In the genomic region with DNA sequence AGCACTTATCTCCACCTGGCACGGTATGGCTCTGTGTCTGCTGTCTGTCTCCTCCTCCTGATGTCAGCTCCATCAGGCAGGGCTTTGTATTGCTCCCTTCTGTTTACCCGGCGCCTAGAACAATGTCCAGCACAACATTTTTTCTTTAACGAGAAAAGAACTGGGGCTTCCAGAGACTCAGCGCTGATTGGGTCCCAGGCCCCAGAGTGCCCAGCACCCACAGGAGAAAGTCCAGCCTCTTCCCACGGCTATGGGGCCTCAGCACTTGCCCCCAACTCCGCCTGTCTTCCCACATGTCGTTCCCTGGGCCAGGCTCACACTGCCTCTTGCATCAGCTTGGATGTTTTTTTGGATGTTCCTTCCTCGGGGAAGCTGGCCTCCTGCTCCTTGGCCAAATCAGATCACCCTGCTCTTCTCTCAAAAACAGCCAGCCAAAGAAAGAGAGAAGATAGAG, we compare ENCODE assay signal across 23 cellular contexts. TPM values are rescaled to one million over a fixed set of nuclear protein-coding genes. Genes with fewer than 3 reads are reported as not detected.
"Had no signal": no experiment of that assay in that cellular context is flagged by ENCODE, and none has a peak within 500 bp of the region (broad histone marks: within the 10 kb centered on the region; RNA-seq: fewer than 3 reads in every experiment).

No MANE protein-coding gene starts in this region.

- H3K27me3 ChIP-seq: gastrocnemius medialis, spleen, thyroid gland had no signal

- DNase-seq: activated CD4-positive, alpha-beta T cell treated with anti-CD3 and anti-CD28 coated beads, Interleukin-2, amount 10 ng/mL, durations not matched to agents 24 days and 14 days; activated CD4-positive, CD25-positive, alpha-beta regulatory T cell; activated CD8-positive, alpha-beta memory T cell treated with anti-CD3 and anti-CD28 coated beads, Interleukin-2, amount 50 U/mL, for 48 hours; activated CD8-positive, alpha-beta T cell treated with anti-CD3 and anti-CD28 coated beads, Interleukin-2, amount 10 ng/mL, durations not matched to agents 7 days and 5 days; activated gamma-delta T cell treated with Interleukin-2 at 50 U/mL for 16 hours; activated T-cell treated with anti-CD3 and anti-CD28 coated beads, Interleukin-2, amount 50 U/mL, for 72 hours; erythroblast; gastrocnemius medialis; hippocampal formation; left ventricle myocardium superior; mesenchymal stem cell; natural killer cell; occipital lobe; spleen; T-helper 2 cell; thyroid gland had no signal

- H3K27me3 Mint-ChIP-seq: activated CD4-positive, alpha-beta T cell treated with anti-CD3 and anti-CD28 coated beads, Interleukin-2, amount 10 ng/mL, durations not matched to agents 24 days and 14 days; activated naive CD8-positive, alpha-beta T cell had no signal

- H3K36me3 ChIP-seq: prostate gland had no signal

- H3K9me3 Mint-ChIP-seq: activated CD4-positive, alpha-beta T cell treated with anti-CD3 and anti-CD28 coated beads, Interleukin-2, amount 10 ng/mL, durations not matched to agents 24 days and 14 days; activated T-cell treated with anti-CD3 and anti-CD28 coated beads, Interleukin-2, amount 50 U/mL, for 72 hours; natural killer cell had no signal

- H3K36me3 Mint-ChIP-seq: natural killer cell had no signal

- H3K4me1 ChIP-seq: gastrocnemius medialis, prostate gland had no signal

- H3K4me3 Mint-ChIP-seq: activated CD4-positive, alpha-beta T cell treated with anti-CD3 and anti-CD28 coated beads, Interleukin-2, amount 10 ng/mL, durations not matched to agents 24 days and 14 days; activated CD8-positive, alpha-beta T cell treated with anti-CD3 and anti-CD28 coated beads, Interleukin-2, amount 10 ng/mL, durations not matched to agents 7 days and 5 days; activated naive CD8-positive, alpha-beta T cell; activated T-cell treated with anti-CD3 and anti-CD28 coated beads, Interleukin-2, amount 50 U/mL, for 72 hours; natural killer cell had no signal

- H3K27ac Mint-ChIP-seq: activated CD4-positive, alpha-beta T cell treated with anti-CD3 and anti-CD28 coated beads, Interleukin-2, amount 10 ng/mL, durations not matched to agents 24 days and 14 days; activated CD8-positive, alpha-beta T cell treated with anti-CD3 and anti-CD28 coated beads, Interleukin-2, amount 10 ng/mL, durations not matched to agents 7 days and 5 days; activated naive CD8-positive, alpha-beta T cell; activated T-cell treated with anti-CD3 and anti-CD28 coated beads, Interleukin-2, amount 50 U/mL, for 72 hours; natural killer cell had no signal

- H3K4me3 ChIP-seq: gastrocnemius medialis, prostate gland, spleen, thyroid gland had no signal

- H3K9me3 ChIP-seq: gastrocnemius medialis, prostate gland, spleen, thyroid gland had no signal

- H3K27ac ChIP-seq: gastrocnemius medialis, prostate gland, thyroid gland had no signal

- ATAC-seq: activated CD8-positive, alpha-beta T cell treated with anti-CD3 and anti-CD28 coated beads, Interleukin-2, amount 10 ng/mL, durations not matched to agents 7 days and 5 days; activated T-cell treated with anti-CD3 and anti-CD28 coated beads, Interleukin-2, amount 50 U/mL, for 72 hours; gastrocnemius medialis; left ventricle myocardium superior; natural killer cell; right cardiac atrium had no signal

RNA-seq across cellular contexts. Expression of a gene that starts 19.0 kb away (rescaled TPM):
- total RNA-seq: activated CD4-positive, alpha-beta T cell treated with anti-CD3 and anti-CD28 coated beads, Interleukin-2, amount 10 ng/mL, durations not matched to agents 24 days and 14 days; activated CD8-positive, alpha-beta T cell treated with anti-CD3 and anti-CD28 coated beads, Interleukin-2, amount 10 ng/mL, durations not matched to agents 7 days and 5 days; activated T-cell treated with anti-CD3 and anti-CD28 coated beads, Interleukin-2, amount 50 U/mL, for 72 hours; bronchial epithelial cell; chondrocyte; dermis microvascular lymphatic vessel endothelial cell; gastrocnemius medialis; left ventricle myocardium superior; natural killer cell; occipital lobe; right cardiac atrium; spleen; thyroid gland had no signal
- polyA plus RNA-seq: keratinocyte, right cardiac atrium, spleen had no signal

RNA-seq across cellular contexts. Expression of a gene that starts 31.4 kb away (rescaled TPM):
- total RNA-seq: activated CD8-positive, alpha-beta T cell treated with anti-CD3 and anti-CD28 coated beads, Interleukin-2, amount 10 ng/mL, durations not matched to agents 7 days and 5 days; bronchial epithelial cell; chondrocyte; dermis microvascular lymphatic vessel endothelial cell; gastrocnemius medialis; left ventricle myocardium superior; natural killer cell; occipital lobe; right cardiac atrium; thyroid gland had no signal
- polyA plus RNA-seq: keratinocyte, right cardiac atrium had no signal
